In the genomic region with DNA sequence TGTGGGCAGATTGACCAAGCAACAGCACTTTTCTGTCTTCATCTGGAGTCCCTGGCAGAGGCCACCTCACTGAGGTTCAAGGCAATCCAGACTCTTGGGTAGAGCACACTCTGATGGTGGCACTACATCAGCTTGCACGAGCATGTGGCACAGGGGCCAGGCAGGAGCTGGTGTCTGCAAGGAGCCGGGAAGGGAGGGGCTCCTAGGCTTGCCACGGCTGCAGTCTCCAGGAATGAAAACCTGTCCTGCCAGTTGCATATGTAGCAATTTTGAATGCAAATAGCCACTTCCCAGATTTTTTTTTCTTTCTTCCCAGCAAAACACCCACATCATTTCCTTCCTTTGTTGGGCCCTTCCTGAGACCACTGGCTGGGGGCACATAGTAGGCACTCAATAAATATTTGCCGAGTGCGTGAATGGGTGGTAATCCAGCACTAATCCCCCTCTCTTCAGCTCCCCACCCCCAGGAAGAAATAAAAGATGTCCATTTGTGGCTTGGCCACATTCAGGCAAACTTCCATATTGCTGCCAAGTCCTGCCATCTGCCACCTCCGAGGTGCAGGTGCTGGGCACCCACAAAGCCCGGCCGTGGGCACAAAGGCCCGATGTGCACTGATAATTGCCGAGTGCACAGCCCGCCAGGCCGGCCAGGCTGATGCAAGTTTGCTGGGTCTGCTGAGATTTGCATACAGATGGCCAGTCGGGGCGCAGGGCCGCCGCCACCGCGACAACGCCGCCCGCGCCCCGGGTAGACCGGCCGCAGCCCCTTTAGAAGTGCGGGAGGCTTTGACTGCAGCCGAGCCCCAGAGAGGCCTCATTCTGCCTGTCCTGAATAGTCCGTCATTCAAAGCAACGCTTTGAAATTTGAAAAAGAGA, we compare ENCODE assay signal across 7 cellular contexts.
DNase-seq lines count a peak whose midpoint lies in the region; ATAC-seq and TF ChIP-seq lines count a peak whose summit lies in the region.

No MANE protein-coding gene starts in this region.

- peak overlapping the region; percentile 69 for H3K9ac ChIP-seq in iPS-18a (ENCODE audit: low read length)
- H3K9ac ChIP-seq in smooth muscle cell (ENCODE audit: low read depth): peak overlapping the region; percentile 35
- H3K9ac ChIP-seq in Karpas-422 (ENCODE audit: low read length): no peak overlapping the region

- peak; percentile 34 for DNase-seq in LNCaP clone FGC (ENCODE audit: low read depth)
- peak; percentile 93 for DNase-seq in RPMI8226
- no peak for DNase-seq in smooth muscle cell (lab: John Stamatoyannopoulos, UW; ENCODE audit: unreplicated experiment)
- DNase-seq in Karpas-422: no peak
- DNase-seq in NCI-H2029 treated with DMSO at 0.1 percent for 48 hours (lab: John Stamatoyannopoulos, UW): no peak
- no peak for DNase-seq in right cardiac atrium

- H3K27me3 ChIP-seq in iPS-18a (ENCODE audit: control insufficient read depth, insufficient read depth, low read length): peaks cover 11% of the 10 kb centered on the region
- H3K27me3 ChIP-seq in smooth muscle cell (ENCODE audit: low read depth): no peaks in the 10 kb centered on the region
- H3K27me3 ChIP-seq in Karpas-422 (ENCODE audit: low read length): no peaks in the 10 kb centered on the region
- H3K27me3 ChIP-seq in right cardiac atrium (ENCODE audit: control insufficient read depth, insufficient read depth): no peaks in the 10 kb centered on the region

- H3K27ac ChIP-seq in iPS-18a (ENCODE audit: low read length) (peak overlapping the region; percentile 1), smooth muscle cell (ENCODE audit: low read depth) (peak overlapping the region; percentile 16), Karpas-422 (ENCODE audit: low read length) (no peak overlapping the region), right cardiac atrium (ENCODE audit: low read length) (no peak overlapping the region)

- no peak overlapping the region for H3K4me3 ChIP-seq in LNCaP clone FGC (ENCODE audit: low read depth, low read length)
- H3K4me3 ChIP-seq in iPS-18a (ENCODE audit: low read length): peak overlapping the region; percentile 18
- H3K4me3 ChIP-seq in smooth muscle cell: peak overlapping the region; percentile 31
- no peak overlapping the region for H3K4me3 ChIP-seq in Karpas-422 (ENCODE audit: low read length)
- no peak overlapping the region for H3K4me3 ChIP-seq in right cardiac atrium (ENCODE audit: low read length)

- H3K79me2 ChIP-seq in smooth muscle cell (ENCODE audit: low read depth) (no peaks in the 10 kb centered on the region), Karpas-422 (ENCODE audit: low read length) (no peaks in the 10 kb centered on the region)

- H2AFZ ChIP-seq in smooth muscle cell (ENCODE audit: low read depth) (peak overlapping the region; percentile 85), Karpas-422 (ENCODE audit: low read length) (no peak overlapping the region)

- H3F3A ChIP-seq in smooth muscle cell (ENCODE audit: low read depth): no peaks in the 10 kb centered on the region

- no peaks in the 10 kb centered on the region for H3K9me2 ChIP-seq in Karpas-422 (replicated peaks; ENCODE audit: insufficient read depth, low read length)

- H3K4me2 ChIP-seq in smooth muscle cell (peak overlapping the region; percentile 79), Karpas-422 (ENCODE audit: low read depth, low read length, poor library complexity, severe bottlenecking) (no peak overlapping the region)

- H3K9me3 ChIP-seq in iPS-18a (ENCODE audit: control insufficient read depth, low read depth, low read length) (no peaks in the 10 kb centered on the region), smooth muscle cell (replicated peaks; ENCODE audit: low read depth) (no peaks in the 10 kb centered on the region), Karpas-422 (ENCODE audit: low read length) (no peaks in the 10 kb centered on the region), right cardiac atrium (ENCODE audit: control insufficient read depth, low read length) (no peaks in the 10 kb centered on the region)

- intact Hi-C loops in right cardiac atrium (cut with DNase I): no loop called here

- ATAC-seq in right cardiac atrium: no peak

- TF ChIP-seq CTCF in LNCaP clone FGC (IDR thresholded peaks at IDR 0.05; ENCODE audit: control insufficient read depth, extremely low read depth, insufficient read depth): no peak
- TF ChIP-seq CTCF in smooth muscle cell (IDR thresholded peaks at IDR 0.05; ENCODE audit: borderline replicate concordance, insufficient read depth, poor library complexity, severe bottlenecking): no peak

- H4K20me1 ChIP-seq in smooth muscle cell (ENCODE audit: low read depth): no peaks in the 10 kb centered on the region
- H4K20me1 ChIP-seq in Karpas-422 (ENCODE audit: insufficient read depth, low read depth, low read length): no peaks in the 10 kb centered on the region

- H3K36me3 ChIP-seq in iPS-18a (ENCODE audit: control insufficient read depth, low read depth, low read length): no peaks in the 10 kb centered on the region
- no peaks in the 10 kb centered on the region for H3K36me3 ChIP-seq in smooth muscle cell (ENCODE audit: low read depth)
- H3K36me3 ChIP-seq in Karpas-422 (ENCODE audit: insufficient read depth, low read length): no peaks in the 10 kb centered on the region

- H3K4me1 ChIP-seq in iPS-18a (ENCODE audit: control insufficient read depth, low read depth, low read length) (peaks cover 20% of the 10 kb centered on the region), smooth muscle cell (ENCODE audit: low read depth) (peaks cover 21% of the 10 kb centered on the region), Karpas-422 (ENCODE audit: low read length) (no peaks in the 10 kb centered on the region), right cardiac atrium (ENCODE audit: control insufficient read depth, insufficient read depth, low read length) (no peaks in the 10 kb centered on the region)

- 15% methylated on average over 29 of the region's 29 CpGs for WGBS in smooth muscle cell (ENCODE audit: low lambda C conversion rate)
- 28% methylated on average over 29 of the region's 29 CpGs for WGBS in right cardiac atrium

Comparison
In these comparisons a context has a peak if more than half of its experiments do, and no peak if none do; other contexts are left out.
1. DNase-seq: peak in LNCaP clone FGC (single experiment) and RPMI8226 (single experiment); none in smooth muscle cell (single experiment), Karpas-422 (single experiment), NCI-H2029 treated with DMSO at 0.1 percent for 48 hours (single experiment) and right cardiac atrium (0 of 3).
2. H3K4me3 ChIP-seq: peak in iPS-18a (single experiment) and smooth muscle cell (single experiment); none in LNCaP clone FGC (single experiment), Karpas-422 (single experiment) and right cardiac atrium (single experiment).
3. H3K27ac ChIP-seq: peak in iPS-18a (single experiment) and smooth muscle cell (single experiment); none in Karpas-422 (single experiment) and right cardiac atrium (single experiment).